In the genomic region with DNA sequence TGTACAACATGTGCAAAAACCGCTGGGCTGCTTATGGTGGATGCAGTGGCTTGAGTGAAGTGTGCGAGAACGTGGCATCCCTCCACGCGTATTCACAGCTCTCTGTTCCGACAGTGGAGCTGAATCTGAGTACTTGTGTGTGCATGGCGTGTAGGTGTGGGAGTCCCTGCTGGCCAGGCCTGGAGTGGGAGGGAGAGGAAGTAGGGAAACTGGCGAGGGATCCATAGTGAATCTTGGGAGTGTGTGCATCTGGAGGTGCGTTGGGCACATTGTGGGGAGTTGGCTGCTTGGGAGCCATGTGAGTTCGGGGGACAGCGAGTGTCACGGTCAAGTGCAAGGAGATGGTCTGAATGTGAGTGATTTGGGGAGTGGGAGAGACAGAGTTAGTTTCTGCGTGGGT, we compare ENCODE assay signal across 34 cellular contexts. TPM values are rescaled to one million over a fixed set of nuclear protein-coding genes. Genes with fewer than 3 reads are reported as not detected.
"Had no signal": no experiment of that assay in that cellular context is flagged by ENCODE, and none has a peak within 500 bp of the region (broad histone marks: within the 10 kb centered on the region; RNA-seq: fewer than 3 reads in every experiment).

No MANE protein-coding gene starts in this region.

- FAIRE-seq: astrocyte, colon, TTC549 had no signal

- H3K4me3 ChIP-seq: esophagus muscularis mucosa, gastrocnemius medialis, heart left ventricle had no signal

- H3K36me3 ChIP-seq: brain microvascular endothelial cell, esophagus muscularis mucosa, gastrocnemius medialis, heart left ventricle had no signal

- H3K4me1 ChIP-seq: foreskin keratinocyte had no signal

- DNase-seq: activated CD4-positive, alpha-beta memory T cell treated with anti-CD3 and anti-CD28 coated beads, Interleukin-2, amount 10 ng/mL, durations not matched to agents 7 days and 5 days; activated CD4-positive, alpha-beta T cell treated with anti-CD3 and anti-CD28 coated beads for 1 hour; activated CD4-positive, alpha-beta T cell treated with anti-CD3 and anti-CD28 coated beads for 4 hours; activated CD4-positive, alpha-beta T cell treated with anti-CD3 and anti-CD28 coated beads, Interleukin-2, amount 10 ng/mL, durations not matched to agents 7 days and 5 days; activated CD4-positive, alpha-beta T cell treated with anti-CD3 and anti-CD28 coated beads, Interleukin-2, amount 50 U/mL, for 4 hours; activated CD8-positive, alpha-beta memory T cell treated with anti-CD3 and anti-CD28 coated beads, Interleukin-2, amount 50 U/mL, for 48 hours; activated effector memory CD4-positive, alpha-beta T cell treated with Interleukin-2 at 50 U/mL for 16 hours; activated gamma-delta T cell treated with Interleukin-2 at 50 U/mL for 16 hours; activated naive CD4-positive, alpha-beta T cell treated with anti-CD3 and anti-CD28 coated beads, Interleukin-2, amount 50 U/mL, for 16 hours; activated naive CD4-positive, alpha-beta T cell treated with Interleukin-2 at 50 U/mL for 16 hours; activated T-cell treated with anti-CD3 and anti-CD28 coated beads for 4 hours; activated T-cell treated with anti-CD3 and anti-CD28 coated beads, Interleukin-2, amount 50 U/mL, for 24 hours; amniotic stem cell; anterior cingulate cortex; brain microvascular endothelial cell; cortex of kidney; dermis blood vessel endothelial cell; effector CD4-positive, alpha-beta T cell; effector memory CD8-positive, alpha-beta T cell; erythroblast; foreskin keratinocyte; gastrocnemius medialis; glutamatergic neuron; heart left ventricle; T-helper 1 cell; T-helper 17 cell had no signal

- H3K27me3 ChIP-seq: brain microvascular endothelial cell, foreskin keratinocyte had no signal

- H3K27ac ChIP-seq: brain microvascular endothelial cell, esophagus muscularis mucosa, foreskin keratinocyte, gastrocnemius medialis, heart left ventricle, VCaP had no signal

- ATAC-seq: activated T-helper 17 cell treated with anti-CD3 and anti-CD28 coated beads, Interleukin-2, amount 50 U/mL, for 72 hours; effector memory CD8-positive, alpha-beta T cell; foreskin keratinocyte; gastrocnemius medialis; heart left ventricle; T-helper 17 cell; WTC11 had no signal

- H3K9me3 ChIP-seq: esophagus muscularis mucosa, gastrocnemius medialis, heart left ventricle had no signal

RNA-seq across cellular contexts. Expression of gene KLC3, which starts 2.4 kb away (rescaled TPM):
- total RNA-seq: activated CD4-positive, alpha-beta memory T cell treated with anti-CD3 and anti-CD28 coated beads, Interleukin-2, amount 10 ng/mL, durations not matched to agents 7 days and 5 days; activated CD4-positive, alpha-beta T cell treated with anti-CD3 and anti-CD28 coated beads, Interleukin-2, amount 10 ng/mL, durations not matched to agents 7 days and 5 days; esophagus muscularis mucosa; T-helper 17 cell had no signal

RNA-seq across cellular contexts. Expression of gene CKM, which starts 20.2 kb away (rescaled TPM):
- total RNA-seq: activated CD4-positive, alpha-beta memory T cell treated with anti-CD3 and anti-CD28 coated beads, Interleukin-2, amount 10 ng/mL, durations not matched to agents 7 days and 5 days; activated CD4-positive, alpha-beta T cell treated with anti-CD3 and anti-CD28 coated beads, Interleukin-2, amount 10 ng/mL, durations not matched to agents 7 days and 5 days; activated T-helper 17 cell treated with anti-CD3 and anti-CD28 coated beads, Interleukin-2, amount 50 U/mL, for 72 hours; astrocyte; chondrocyte; dermis blood vessel endothelial cell; foreskin keratinocyte; T-helper 17 cell; WTC11 had no signal
- polyA plus RNA-seq: foreskin keratinocyte had no signal
